ENCODE assay signal across 8 cellular contexts in the genomic region with DNA sequence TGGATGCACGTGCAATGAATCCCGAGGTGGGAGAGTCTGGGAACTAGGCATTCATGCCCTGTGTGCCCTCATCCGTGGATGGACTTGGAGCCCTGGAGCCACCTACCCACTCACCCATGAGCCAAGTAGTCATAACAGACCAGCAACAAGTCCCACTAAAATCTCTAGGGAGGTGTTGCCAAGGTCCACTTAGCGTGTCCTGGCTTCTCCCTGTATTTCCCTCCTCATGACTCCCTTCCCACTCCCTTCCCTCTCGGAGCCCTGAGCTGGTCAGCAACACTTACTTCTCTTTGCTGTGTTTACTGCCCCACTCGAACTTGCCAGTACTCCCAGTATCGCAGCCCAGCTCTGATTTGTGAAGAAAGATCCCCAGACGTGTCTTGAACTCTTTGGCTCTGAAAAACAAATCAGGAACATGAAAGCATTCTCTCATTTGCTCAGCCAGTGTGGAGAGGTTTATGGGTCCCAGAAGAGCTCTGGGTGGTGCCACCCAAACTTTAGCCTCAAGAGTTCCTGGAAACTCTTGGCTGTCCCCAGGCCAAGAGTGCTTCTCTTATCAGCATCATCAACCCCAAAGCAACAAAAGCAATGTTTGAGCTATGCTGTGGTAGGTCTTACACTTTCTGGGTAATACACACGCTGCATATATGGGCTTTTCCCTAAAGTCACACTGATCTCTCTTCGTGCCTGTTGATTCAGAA. TPM values are rescaled to one million over a fixed set of nuclear protein-coding genes. Genes with fewer than 3 reads are reported as not detected.
A peak's percentile ranks its signal among the peaks of the same experiment; 100 is the strongest.
DNase-seq lines count a peak whose midpoint lies in the region; ATAC-seq and TF ChIP-seq lines count a peak whose summit lies in the region.

No MANE protein-coding gene starts in this region.

- H3K27me3 Mint-ChIP-seq in CD14-positive monocyte (ENCODE audit: low read depth in 3 of 3) = peaks cover 9 to 18% (median 17%) of the 10 kb centered on the region in 3 donors

- intact Hi-C loops in sigmoid colon (cut with DNase I) = loop anchor here (5.0 kb wide), 1 partner anchor 234 kb away; a partner anchor contains a TSS
- intact Hi-C loops in CD14-positive monocyte (cut with micrococcal nuclease) = loop anchor here (5.0 to 10.0 kb wide), 3 partner anchors 179 to 518 kb away; a partner anchor contains a TSS

- TF ChIP-seq EP300 in sigmoid colon (IDR thresholded peaks at IDR 0.05) = no peak

- 65 to 73% methylated on average over 10 of the region's 10 CpGs for WGBS in sigmoid colon, 2 donors

- no peak for TF ChIP-seq CTCF in sigmoid colon (IDR thresholded peaks at IDR 0.05)
- no peak for TF ChIP-seq CTCF in CD14-positive monocyte (IDR thresholded peaks at IDR 0.05)

- H3K9me3 Mint-ChIP-seq in CD14-positive monocyte = peaks cover 0 to 2% (median 0%) of the 10 kb centered on the region in 7 donors

- no peak for ATAC-seq in esophagus mucosa
- ATAC-seq in HG02610 (IDR thresholded peaks at IDR 0.05; ENCODE audit: unreplicated experiment) = no peak

- H3K4me3 ChIP-seq in GM08714 (ENCODE audit: low read length) = peak overlapping the region; percentile 91
- peak overlapping the region; percentile 66 to 75 for H3K4me3 ChIP-seq in duodenal mucosa (ENCODE audit: low read depth in 1 of 2, low read length in 2 of 2)
- peak overlapping the region; percentile 18 to 54 (median 50) for H3K4me3 ChIP-seq in sigmoid colon

- peak overlapping the region in 1 of 2 donors; percentile 37 for H3K9ac ChIP-seq in duodenal mucosa (ENCODE audit: low read depth in 1 of 2, low read length in 2 of 2)

- no peak overlapping the region for H3K4me3 Mint-ChIP-seq in CD14-positive monocyte

- H3K4me1 ChIP-seq in duodenal mucosa (ENCODE audit: control insufficient read depth in 1 of 2, insufficient read depth in 2 of 2, low read length in 2 of 2) (peaks cover 15 to 23% of the 10 kb centered on the region in 2 donors), sigmoid colon (peaks cover 0 to 27% (median 23%) of the 10 kb centered on the region in 4 donors)

- H3K27me3 ChIP-seq in duodenal mucosa (ENCODE audit: control insufficient read depth in 1 of 2, insufficient read depth in 2 of 2, low read length in 2 of 2) (no peaks in the 10 kb centered on the region), sigmoid colon (no peaks in the 10 kb centered on the region)

- peaks cover 0 to 3% of the 10 kb centered on the region in 2 donors for H3K36me3 Mint-ChIP-seq in CD14-positive monocyte

- no peak for TF ChIP-seq POLR2A in sigmoid colon (IDR thresholded peaks at IDR 0.05)

- H3K36me3 ChIP-seq in duodenal mucosa (ENCODE audit: control insufficient read depth in 1 of 2, insufficient read depth in 2 of 2, low read length in 2 of 2) (peaks cover 0 to 7% of the 10 kb centered on the region in 2 donors), sigmoid colon (no peaks in the 10 kb centered on the region)

- H3K27ac Mint-ChIP-seq in CD14-positive monocyte = no peak overlapping the region

- H3K27ac ChIP-seq in duodenal mucosa (ENCODE audit: low read depth, low read length) = no peak overlapping the region
- H3K27ac ChIP-seq in sigmoid colon = peak overlapping the region; percentile 50 to 68 (median 62)

- H3K9me3 ChIP-seq in duodenal mucosa (ENCODE audit: control insufficient read depth in 1 of 2, low read length in 2 of 2) = no peaks in the 10 kb centered on the region
- H3K9me3 ChIP-seq in sigmoid colon = no peaks in the 10 kb centered on the region

- H3K4me1 Mint-ChIP-seq in CD14-positive monocyte = peaks cover 26% of the 10 kb centered on the region

- DNase-seq in NCI-H69 (lab: John Stamatoyannopoulos, UW) (peak; percentile 57), sigmoid colon (no peak), amygdala (lab: John Stamatoyannopoulos, UW) (no peak), CD14-positive monocyte (ENCODE audit: low spot score) (no peak)

RNA-seq across cellular contexts. Expression of a gene that starts 1.1 kb away (rescaled TPM):
- total RNA-seq in sigmoid colon (10 to 100 TPM in 1 of 4 donors, 1 to 10 TPM in 2, under 1 TPM in 1; 0.83 to 12.4 (median 2.6) TPM), esophagus mucosa (1.3 TPM)
- polyA plus RNA-seq in sigmoid colon (1 to 10 TPM in 2 of 3 donors, under 1 TPM in 1; 0.46 to 4.4 (median 1.2) TPM), CD14-positive monocyte (under 1 TPM in 1 of 2 donors, not detected in 1; 0.07 TPM)

RNA-seq across cellular contexts. Expression of a gene that starts 14.0 kb away (rescaled TPM):
- total RNA-seq in sigmoid colon (1 to 10 TPM; 6.2 to 10.0 (median 7.5) TPM), esophagus mucosa (6.1 TPM)
- polyA plus RNA-seq in sigmoid colon (1 to 10 TPM; 6.0 to 8.1 (median 7.4) TPM), CD14-positive monocyte (10 to 100 TPM in 1 of 2 donors, 1 to 10 TPM in 1; 7.9 to 12.3 TPM)
